ENCODE assay signal across 1 cellular context in the genomic region with DNA sequence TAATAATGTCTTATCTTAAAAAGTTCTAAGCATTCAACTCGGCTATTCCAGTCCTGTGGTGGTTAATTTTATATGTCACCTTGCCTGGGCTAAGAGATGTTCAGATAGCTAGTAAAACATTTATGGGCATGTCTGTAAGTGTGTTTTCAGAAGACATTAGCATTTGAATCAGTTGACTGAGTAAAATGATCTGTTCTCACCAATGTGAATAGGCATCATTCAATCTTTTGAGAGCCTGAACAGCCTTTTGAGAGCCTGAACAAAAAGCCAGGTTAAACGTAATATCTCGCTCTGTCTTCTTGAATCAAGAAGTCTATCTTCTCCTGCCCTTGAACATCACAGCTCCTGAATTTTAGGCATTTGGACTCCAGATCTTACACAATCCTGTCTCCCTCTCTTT.
TF ChIP-seq lines count a peak whose summit lies in the region.

No MANE protein-coding gene starts in this region.

TF ChIP-seq in H1, 55 proteins besides CTCF, POLR2A, EP300 and RAD21 (continued from another document):
- TF ChIP-seq, protein P1, sequence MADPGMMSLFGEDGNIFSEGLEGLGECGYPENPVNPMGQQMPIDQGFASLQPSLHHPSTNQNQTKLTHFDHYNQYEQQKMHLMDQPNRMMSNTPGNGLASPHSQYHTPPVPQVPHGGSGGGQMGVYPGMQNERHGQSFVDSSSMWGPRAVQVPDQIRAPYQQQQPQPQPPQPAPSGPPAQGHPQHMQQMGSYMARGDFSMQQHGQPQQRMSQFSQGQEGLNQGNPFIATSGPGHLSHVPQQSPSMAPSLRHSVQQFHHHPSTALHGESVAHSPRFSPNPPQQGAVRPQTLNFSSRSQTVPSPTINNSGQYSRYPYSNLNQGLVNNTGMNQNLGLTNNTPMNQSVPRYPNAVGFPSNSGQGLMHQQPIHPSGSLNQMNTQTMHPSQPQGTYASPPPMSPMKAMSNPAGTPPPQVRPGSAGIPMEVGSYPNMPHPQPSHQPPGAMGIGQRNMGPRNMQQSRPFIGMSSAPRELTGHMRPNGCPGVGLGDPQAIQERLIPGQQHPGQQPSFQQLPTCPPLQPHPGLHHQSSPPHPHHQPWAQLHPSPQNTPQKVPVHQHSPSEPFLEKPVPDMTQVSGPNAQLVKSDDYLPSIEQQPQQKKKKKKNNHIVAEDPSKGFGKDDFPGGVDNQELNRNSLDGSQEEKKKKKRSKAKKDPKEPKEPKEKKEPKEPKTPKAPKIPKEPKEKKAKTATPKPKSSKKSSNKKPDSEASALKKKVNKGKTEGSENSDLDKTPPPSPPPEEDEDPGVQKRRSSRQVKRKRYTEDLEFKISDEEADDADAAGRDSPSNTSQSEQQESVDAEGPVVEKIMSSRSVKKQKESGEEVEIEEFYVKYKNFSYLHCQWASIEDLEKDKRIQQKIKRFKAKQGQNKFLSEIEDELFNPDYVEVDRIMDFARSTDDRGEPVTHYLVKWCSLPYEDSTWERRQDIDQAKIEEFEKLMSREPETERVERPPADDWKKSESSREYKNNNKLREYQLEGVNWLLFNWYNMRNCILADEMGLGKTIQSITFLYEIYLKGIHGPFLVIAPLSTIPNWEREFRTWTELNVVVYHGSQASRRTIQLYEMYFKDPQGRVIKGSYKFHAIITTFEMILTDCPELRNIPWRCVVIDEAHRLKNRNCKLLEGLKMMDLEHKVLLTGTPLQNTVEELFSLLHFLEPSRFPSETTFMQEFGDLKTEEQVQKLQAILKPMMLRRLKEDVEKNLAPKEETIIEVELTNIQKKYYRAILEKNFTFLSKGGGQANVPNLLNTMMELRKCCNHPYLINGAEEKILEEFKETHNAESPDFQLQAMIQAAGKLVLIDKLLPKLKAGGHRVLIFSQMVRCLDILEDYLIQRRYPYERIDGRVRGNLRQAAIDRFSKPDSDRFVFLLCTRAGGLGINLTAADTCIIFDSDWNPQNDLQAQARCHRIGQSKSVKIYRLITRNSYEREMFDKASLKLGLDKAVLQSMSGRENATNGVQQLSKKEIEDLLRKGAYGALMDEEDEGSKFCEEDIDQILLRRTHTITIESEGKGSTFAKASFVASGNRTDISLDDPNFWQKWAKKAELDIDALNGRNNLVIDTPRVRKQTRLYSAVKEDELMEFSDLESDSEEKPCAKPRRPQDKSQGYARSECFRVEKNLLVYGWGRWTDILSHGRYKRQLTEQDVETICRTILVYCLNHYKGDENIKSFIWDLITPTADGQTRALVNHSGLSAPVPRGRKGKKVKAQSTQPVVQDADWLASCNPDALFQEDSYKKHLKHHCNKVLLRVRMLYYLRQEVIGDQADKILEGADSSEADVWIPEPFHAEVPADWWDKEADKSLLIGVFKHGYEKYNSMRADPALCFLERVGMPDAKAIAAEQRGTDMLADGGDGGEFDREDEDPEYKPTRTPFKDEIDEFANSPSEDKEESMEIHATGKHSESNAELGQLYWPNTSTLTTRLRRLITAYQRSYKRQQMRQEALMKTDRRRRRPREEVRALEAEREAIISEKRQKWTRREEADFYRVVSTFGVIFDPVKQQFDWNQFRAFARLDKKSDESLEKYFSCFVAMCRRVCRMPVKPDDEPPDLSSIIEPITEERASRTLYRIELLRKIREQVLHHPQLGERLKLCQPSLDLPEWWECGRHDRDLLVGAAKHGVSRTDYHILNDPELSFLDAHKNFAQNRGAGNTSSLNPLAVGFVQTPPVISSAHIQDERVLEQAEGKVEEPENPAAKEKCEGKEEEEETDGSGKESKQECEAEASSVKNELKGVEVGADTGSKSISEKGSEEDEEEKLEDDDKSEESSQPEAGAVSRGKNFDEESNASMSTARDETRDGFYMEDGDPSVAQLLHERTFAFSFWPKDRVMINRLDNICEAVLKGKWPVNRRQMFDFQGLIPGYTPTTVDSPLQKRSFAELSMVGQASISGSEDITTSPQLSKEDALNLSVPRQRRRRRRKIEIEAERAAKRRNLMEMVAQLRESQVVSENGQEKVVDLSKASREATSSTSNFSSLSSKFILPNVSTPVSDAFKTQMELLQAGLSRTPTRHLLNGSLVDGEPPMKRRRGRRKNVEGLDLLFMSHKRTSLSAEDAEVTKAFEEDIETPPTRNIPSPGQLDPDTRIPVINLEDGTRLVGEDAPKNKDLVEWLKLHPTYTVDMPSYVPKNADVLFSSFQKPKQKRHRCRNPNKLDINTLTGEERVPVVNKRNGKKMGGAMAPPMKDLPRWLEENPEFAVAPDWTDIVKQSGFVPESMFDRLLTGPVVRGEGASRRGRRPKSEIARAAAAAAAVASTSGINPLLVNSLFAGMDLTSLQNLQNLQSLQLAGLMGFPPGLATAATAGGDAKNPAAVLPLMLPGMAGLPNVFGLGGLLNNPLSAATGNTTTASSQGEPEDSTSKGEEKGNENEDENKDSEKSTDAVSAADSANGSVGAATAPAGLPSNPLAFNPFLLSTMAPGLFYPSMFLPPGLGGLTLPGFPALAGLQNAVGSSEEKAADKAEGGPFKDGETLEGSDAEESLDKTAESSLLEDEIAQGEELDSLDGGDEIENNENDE (IDR thresholded peaks at IDR 0.05; ENCODE audit: insufficient replicate concordance, low read length), result no peak
- TF ChIP-seq GABPA (IDR thresholded peaks at IDR 0.05; ENCODE audit: borderline replicate concordance, insufficient read depth, low read length) (no peak), ZNF274 (IDR thresholded peaks at IDR 0.05; ENCODE audit: borderline replicate concordance, extremely low read depth, low read length) (no peak), RFX5 (IDR thresholded peaks at IDR 0.05; ENCODE audit: borderline replicate concordance, low read depth, low read length) (no peak), KDM5A (IDR thresholded peaks at IDR 0.05; ENCODE audit: low read length) (no peak)
- TF ChIP-seq, protein P2, sequence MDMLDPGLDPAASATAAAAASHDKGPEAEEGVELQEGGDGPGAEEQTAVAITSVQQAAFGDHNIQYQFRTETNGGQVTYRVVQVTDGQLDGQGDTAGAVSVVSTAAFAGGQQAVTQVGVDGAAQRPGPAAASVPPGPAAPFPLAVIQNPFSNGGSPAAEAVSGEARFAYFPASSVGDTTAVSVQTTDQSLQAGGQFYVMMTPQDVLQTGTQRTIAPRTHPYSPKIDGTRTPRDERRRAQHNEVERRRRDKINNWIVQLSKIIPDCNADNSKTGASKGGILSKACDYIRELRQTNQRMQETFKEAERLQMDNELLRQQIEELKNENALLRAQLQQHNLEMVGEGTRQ (IDR thresholded peaks at IDR 0.05; ENCODE audit: low read length), result no peak
- TF ChIP-seq, protein P3, sequence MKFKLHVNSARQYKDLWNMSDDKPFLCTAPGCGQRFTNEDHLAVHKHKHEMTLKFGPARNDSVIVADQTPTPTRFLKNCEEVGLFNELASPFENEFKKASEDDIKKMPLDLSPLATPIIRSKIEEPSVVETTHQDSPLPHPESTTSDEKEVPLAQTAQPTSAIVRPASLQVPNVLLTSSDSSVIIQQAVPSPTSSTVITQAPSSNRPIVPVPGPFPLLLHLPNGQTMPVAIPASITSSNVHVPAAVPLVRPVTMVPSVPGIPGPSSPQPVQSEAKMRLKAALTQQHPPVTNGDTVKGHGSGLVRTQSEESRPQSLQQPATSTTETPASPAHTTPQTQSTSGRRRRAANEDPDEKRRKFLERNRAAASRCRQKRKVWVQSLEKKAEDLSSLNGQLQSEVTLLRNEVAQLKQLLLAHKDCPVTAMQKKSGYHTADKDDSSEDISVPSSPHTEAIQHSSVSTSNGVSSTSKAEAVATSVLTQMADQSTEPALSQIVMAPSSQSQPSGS (IDR thresholded peaks at IDR 0.05; ENCODE audit: low read length), result no peak
TF ChIP-seq in H1: peak in this region for 0.
